8 cellular contexts compared by ENCODE assay signal in genomic region chr14:64549805-64550538, GRCh38.
DNase-seq lines count a peak whose midpoint lies in the region; ATAC-seq lines count a peak whose summit lies in the region.

TSS of gene PPP1R36 (plus strand) at chr14:64549961. CDS start at chr14:64549998, 37 bp downstream.

- H3K4me3 ChIP-seq in iPS DF 6.9 (ENCODE audit: low read length) (peak within 1 kb of the TSS; percentile 48; the same call in 1 of the 2 replicates), skeletal muscle cell (ENCODE audit: low read depth, low read length) (peak within 1 kb of the TSS; percentile 34)

- ATAC-seq in GM18498 (IDR thresholded peaks at IDR 0.05; ENCODE audit: unreplicated experiment) (no peak), HG03039 (IDR thresholded peaks at IDR 0.05; ENCODE audit: unreplicated experiment) (no peak)

- H3K36me3 Mint-ChIP-seq in activated naive CD4-positive, alpha-beta T cell treated with anti-CD3 and anti-CD28 coated beads, Interleukin-2, amount 50 U/mL, for 24 hours = no peaks in the 10 kb centered on the region

- H3K4me1 Mint-ChIP-seq in activated naive CD4-positive, alpha-beta T cell treated with anti-CD3 and anti-CD28 coated beads, Interleukin-2, amount 50 U/mL, for 24 hours = peaks cover 14% of the 10 kb centered on the region

- H3K27ac ChIP-seq in iPS DF 6.9 (ENCODE audit: low read length) = no peak within 1 kb of the TSS

- no peaks in the 10 kb centered on the region for H3K9me3 Mint-ChIP-seq in activated naive CD4-positive, alpha-beta T cell treated with anti-CD3 and anti-CD28 coated beads, Interleukin-2, amount 50 U/mL, for 24 hours

- WGBS in iPS DF 6.9 (ENCODE audit: insufficient coverage, insufficient read length) = no CpG with 5 or more reads among the region's 50 CpGs

- H3K27me3 Mint-ChIP-seq in activated naive CD4-positive, alpha-beta T cell treated with anti-CD3 and anti-CD28 coated beads, Interleukin-2, amount 50 U/mL, for 24 hours = no peaks in the 10 kb centered on the region

- H3K4me1 ChIP-seq in iPS DF 6.9 (ENCODE audit: control insufficient read depth, insufficient read depth, low read length) = 0 out of 2 replicates have a peak, but pooled peaks cover 2% of the 10 kb centered on the region

- peak within 1 kb of the TSS; percentile 70 for H3K4me3 Mint-ChIP-seq in activated naive CD4-positive, alpha-beta T cell treated with anti-CD3 and anti-CD28 coated beads, Interleukin-2, amount 50 U/mL, for 24 hours

- no peaks in the 10 kb centered on the region for H3K9me3 ChIP-seq in iPS DF 6.9 (ENCODE audit: control insufficient read depth, insufficient read depth, low read length)

- H3K27ac Mint-ChIP-seq in activated naive CD4-positive, alpha-beta T cell treated with anti-CD3 and anti-CD28 coated beads, Interleukin-2, amount 50 U/mL, for 24 hours = peak within 1 kb of the TSS; percentile 35

- H3K27me3 ChIP-seq in iPS DF 6.9 (ENCODE audit: control insufficient read depth, insufficient read depth, low read length) = no peaks in the 10 kb centered on the region

- peak; percentile 19 to 26 for DNase-seq in activated CD4-positive, alpha-beta T cell treated with anti-CD3 and anti-CD28 coated beads for 4 hours
- DNase-seq in activated CD4-positive, alpha-beta T cell treated with anti-CD3 and anti-CD28 coated beads for 1 hour = no peak
- DNase-seq in NCI-H524 treated with DMSO at 0.1 percent for 48 hours (lab: John Stamatoyannopoulos, UW) (peak; percentile 59), iPS DF 6.9 (ENCODE audit: low read depth, low spot score) (no peak), skeletal muscle cell (ENCODE audit: low read depth) (no peak)

- H3K36me3 ChIP-seq in iPS DF 6.9 (ENCODE audit: control insufficient read depth, insufficient read depth, low read length) = no peaks in the 10 kb centered on the region

Comparison
In these comparisons a context has a peak if more than half of its experiments do, and no peak if none do; other contexts are left out.
1. DNase-seq: peak in activated CD4-positive, alpha-beta T cell treated with anti-CD3 and anti-CD28 coated beads for 4 hours (2 of 2) and NCI-H524 treated with DMSO at 0.1 percent for 48 hours (single experiment); none in activated CD4-positive, alpha-beta T cell treated with anti-CD3 and anti-CD28 coated beads for 1 hour (single experiment), iPS DF 6.9 (single experiment) and skeletal muscle cell (single experiment).